Comparison of ENCODE assay signal across 14 cellular contexts in genomic region chr12:86948851-86949250, GRCh38.
"Had no signal": no experiment of that assay in that cellular context is flagged by ENCODE, and none has a peak within 500 bp of the region (broad histone marks: within the 10 kb centered on the region; RNA-seq: fewer than 3 reads in every experiment).

No MANE protein-coding gene starts in this region.

- H3K27ac ChIP-seq: cardiac muscle cell, neural progenitor cell, ovary had no signal

- ATAC-seq: activated CD4-positive, CD25-positive, alpha-beta regulatory T cell treated with anti-CD3 and anti-CD28 coated beads, Interleukin-2, amount 50 U/mL, for 24 hours; esophagus mucosa; left lobe of liver; stimulated activated memory B cell treated with anti-CD40 and anti-IgM and Interleukin-4, amounts not matched to agents 10 μg/mL and 1 μg/mL and 100 μg/mL, for 72 hours had no signal

- H3K27me3 ChIP-seq: cardiac muscle cell, neural progenitor cell, ovary had no signal

- DNase-seq: activated naive CD4-positive, alpha-beta T cell; activated naive CD8-positive, alpha-beta T cell treated with anti-CD3 and anti-CD28 coated beads, Interleukin-2, amount 10 ng/mL, durations not matched to agents 7 days and 5 days; aorta; mammary epithelial cell; naive B cell; ovary; stimulated activated CD4-positive, alpha-beta T cell treated with anti-CD3 and anti-CD28 coated beads, Interleukin-12 subunit alpha, Interleukin-12 subunit beta, amount 100 ng/mL, for 4 hours; T-helper 9 cell had no signal

- H3K4me3 ChIP-seq: cardiac muscle cell, neural progenitor cell, ovary had no signal

- H3K36me3 ChIP-seq: cardiac muscle cell, neural progenitor cell, ovary had no signal
